Comparison of ENCODE assay signal across 12 cellular contexts in the genomic region with DNA sequence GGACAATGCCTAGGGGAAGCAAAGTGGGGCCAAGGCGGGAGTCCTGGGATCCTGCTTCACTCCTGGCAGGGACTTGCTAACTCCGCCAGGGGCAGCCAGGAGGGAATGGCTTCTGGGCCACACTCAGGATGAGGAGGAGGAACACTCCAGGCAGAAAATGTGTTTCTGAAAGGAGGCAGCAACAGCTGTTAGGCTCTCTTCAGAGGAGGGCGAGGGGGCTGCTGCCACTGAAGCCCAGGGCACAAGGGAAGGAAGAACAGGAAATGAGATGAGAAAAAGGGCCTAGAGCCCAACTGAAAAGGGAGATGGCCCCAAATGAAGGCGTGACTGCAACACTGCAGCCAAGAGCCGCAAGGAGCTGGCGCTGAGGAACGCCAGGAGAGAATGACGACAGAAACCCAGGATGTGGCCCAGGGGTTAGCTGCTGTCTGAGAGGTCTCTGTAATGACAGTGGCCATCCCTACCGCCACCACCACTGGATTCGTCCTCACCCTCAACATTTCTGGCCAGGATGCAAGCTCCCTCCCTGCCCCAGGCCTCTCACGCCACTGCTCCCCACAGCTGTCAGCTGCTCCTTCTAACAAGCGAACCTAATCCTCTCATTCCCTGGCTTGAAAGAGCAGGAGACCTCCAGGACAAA. TPM values are rescaled to one million over a fixed set of nuclear protein-coding genes. Genes with fewer than 3 reads are reported as not detected.
A peak's percentile ranks its signal among the peaks of the same experiment; 100 is the strongest.
DNase-seq lines count a peak whose midpoint lies in the region; ATAC-seq and TF ChIP-seq lines count a peak whose summit lies in the region.
"Had no signal": no experiment of that assay in that cellular context is flagged by ENCODE, and none has a peak within 500 bp of the region (broad histone marks: within the 10 kb centered on the region; RNA-seq: fewer than 3 reads in every experiment).

No MANE protein-coding gene starts in this region.

- H3K27me3 ChIP-seq in H9 (ENCODE audit: insufficient read depth, low read length) (no peaks in the 10 kb centered on the region), breast epithelium (no peaks in the 10 kb centered on the region), right atrium auricular region (no peaks in the 10 kb centered on the region), skeletal muscle tissue (ENCODE audit: control insufficient read depth in 3 of 3, insufficient read depth in 3 of 3, low read length in 3 of 3) (no peaks in the 10 kb centered on the region), PC-3 (ENCODE audit: low read length) (no peaks in the 10 kb centered on the region)

- no peak overlapping the region for H3K9ac ChIP-seq in H9 (ENCODE audit: extremely low read depth, insufficient read length, low read length)
- H3K9ac ChIP-seq in skeletal muscle tissue (ENCODE audit: low read depth in 1 of 3, low read length in 3 of 3) = peak overlapping the region in 2 of 3 donors; percentile 1 to 45
- no peak overlapping the region for H3K9ac ChIP-seq in PC-3 (ENCODE audit: low read length)

- intact Hi-C loops in breast epithelium (cut with DNase I; ENCODE audit: low total_unique reads) = no loop called here
- intact Hi-C loops in PC-3 (cut with micrococcal nuclease) = loop anchor here (10.0 kb wide), 1 partner anchor 275 kb away; no protein-coding TSS in a partner anchor

- peaks cover 26 to 34% of the 10 kb centered on the region in 2 experiments for H3K4me1 Mint-ChIP-seq in H9

- no peaks in the 10 kb centered on the region for H3K9me3 ChIP-seq in H9 (ENCODE audit: control insufficient read depth, low read depth, low read length)
- no peaks in the 10 kb centered on the region for H3K9me3 ChIP-seq in breast epithelium
- H3K9me3 ChIP-seq in right atrium auricular region = no peaks in the 10 kb centered on the region
- no peaks in the 10 kb centered on the region for H3K9me3 ChIP-seq in skeletal muscle tissue (ENCODE audit: control insufficient read depth in 3 of 3, low read length in 3 of 3)
- no peaks in the 10 kb centered on the region for H3K9me3 ChIP-seq in PC-3 (ENCODE audit: low read length)

- no TSS peak for BruUV-seq in PC-3 (replicated peaks; lab: Mats Ljungman, UMichigan)

- H4K20me1 ChIP-seq in H9 (ENCODE audit: control insufficient read depth, insufficient read depth, insufficient read length) (no peaks in the 10 kb centered on the region), PC-3 (ENCODE audit: low read length) (peaks cover 29% of the 10 kb centered on the region)

- H3K4me3 Mint-ChIP-seq in H9 = peak overlapping the region in 1 of 2 experiments; percentile 47; a peak in 2 of 5 replicates

- no peak for TF ChIP-seq POLR2A in breast epithelium (IDR thresholded peaks at IDR 0.05)

- H3K4ac ChIP-seq in H9 (ENCODE audit: low read depth, low read length) = no peak overlapping the region

- H4K5ac ChIP-seq in H9 (ENCODE audit: insufficient read length, low read depth, low read length) = no peak overlapping the region

- H2AK5ac ChIP-seq in H9 (ENCODE audit: insufficient read length, low read length) = no peak overlapping the region

- H3K23ac ChIP-seq in H9 (ENCODE audit: insufficient read length, low read depth, low read length) = no peak overlapping the region

- no peaks in the 10 kb centered on the region for H3K9me2 ChIP-seq in PC-3 (replicated peaks; ENCODE audit: low read length)

- H2BK120ac ChIP-seq in H9 (ENCODE audit: low read depth, low read length, poor library complexity, severe bottlenecking) = no peak overlapping the region

- no peak overlapping the region for H2BK20ac ChIP-seq in H9 (ENCODE audit: low read depth, low read length, poor library complexity, severe bottlenecking)

- peaks cover 4 to 36% (median 25%) of the 10 kb centered on the region in 3 experiments; a peak in 6 of 7 replicates for H3K36me3 Mint-ChIP-seq in H9 (ENCODE audit: insufficient read depth in 1 of 3, low read depth in 3 of 3)

- no CpG with 5 or more reads among the region's 12 CpGs for WGBS in H9 (ENCODE audit: extremely low coverage, insufficient read length, low lambda C conversion rate)

- peak overlapping the region; percentile 84 to 95 (median 92) for H3K27ac Mint-ChIP-seq in H9

- no peak overlapping the region for H3K56ac ChIP-seq in H9 (ENCODE audit: insufficient read length, low read depth, low read length)

- H2AFZ ChIP-seq in H9 (ENCODE audit: low read length) (no peak overlapping the region), PC-3 (ENCODE audit: low read length) (no peak overlapping the region)

- no peak overlapping the region for H2BK15ac ChIP-seq in H9 (ENCODE audit: low read depth, low read length)

- H3K14ac ChIP-seq in H9 (ENCODE audit: insufficient read depth, low read length) = no peak overlapping the region

- H3K4me2 ChIP-seq in H9 (ENCODE audit: insufficient read depth, insufficient read length, low read length) (no peak overlapping the region), PC-3 (ENCODE audit: low read length) (no peak overlapping the region)

- H3K18ac ChIP-seq in H9 (ENCODE audit: insufficient read length, low read depth, low read length) = no peak overlapping the region

- no peak overlapping the region for H2BK5ac ChIP-seq in H9 (ENCODE audit: insufficient read length, low read length)

- H3K4me3 ChIP-seq in breast epithelium (peak overlapping the region in 1 of 3 donors; percentile 32), right atrium auricular region (no peak overlapping the region), skeletal muscle tissue (ENCODE audit: low read length in 3 of 3) (peak overlapping the region in 2 of 3 donors; percentile 26 to 50), PC-3 (ENCODE audit: low read length) (no peak overlapping the region)

- H3K23me2 ChIP-seq in H9 (ENCODE audit: insufficient read length, low read depth, low read length, poor library complexity, severe bottlenecking) = no peaks in the 10 kb centered on the region

- no peaks in the 10 kb centered on the region for H3K36me3 ChIP-seq in breast epithelium
- H3K36me3 ChIP-seq in right atrium auricular region = peaks cover 14% of the 10 kb centered on the region
- peaks cover 13 to 29% (median 29%) of the 10 kb centered on the region in 3 donors for H3K36me3 ChIP-seq in skeletal muscle tissue (ENCODE audit: control insufficient read depth in 3 of 3, insufficient read depth in 3 of 3, low read length in 3 of 3)
- peaks cover 57% of the 10 kb centered on the region for H3K36me3 ChIP-seq in PC-3 (ENCODE audit: low read depth, low read length)

- H3K79me2 ChIP-seq in H9 (ENCODE audit: insufficient read depth, low read length) (peaks cover 5% of the 10 kb centered on the region), PC-3 (ENCODE audit: low read length) (peaks cover 100% of the 10 kb centered on the region)

- no peaks in the 10 kb centered on the region for H3K27me3 Mint-ChIP-seq in H9 (ENCODE audit: low read depth)
- H3K27me3 Mint-ChIP-seq: naive B cell had no signal

- H3F3A ChIP-seq in PC-3 (ENCODE audit: low read length, unreplicated experiment) = no peaks in the 10 kb centered on the region

- H3K4me1 ChIP-seq in H9 (ENCODE audit: insufficient read depth, low read length) = no peaks in the 10 kb centered on the region
- H3K4me1 ChIP-seq in breast epithelium = peaks cover 0 to 7% of the 10 kb centered on the region in 2 donors
- peaks cover 0 to 21% of the 10 kb centered on the region in 2 donors for H3K4me1 ChIP-seq in right atrium auricular region
- peaks cover 25 to 43% (median 28%) of the 10 kb centered on the region in 3 donors for H3K4me1 ChIP-seq in skeletal muscle tissue (ENCODE audit: control insufficient read depth in 3 of 3, insufficient read depth in 3 of 3, low read length in 3 of 3)
- peaks cover under 1% of the 10 kb centered on the region for H3K4me1 ChIP-seq in PC-3 (ENCODE audit: insufficient read depth, low read length)

- H3K79me1 ChIP-seq in H9 (ENCODE audit: insufficient read depth, low read depth, low read length, poor library complexity, severe bottlenecking) = no peaks in the 10 kb centered on the region

- no peak overlapping the region for H4K91ac ChIP-seq in H9 (ENCODE audit: insufficient read length, low read depth, low read length)

- H3T11ph ChIP-seq in H9 (ENCODE audit: low read length) = no peak overlapping the region

- no peak overlapping the region for H4K8ac ChIP-seq in H9 (replicated peaks; ENCODE audit: insufficient read length, low read depth, low read length)

- no peak for ATAC-seq in HG03457 (IDR thresholded peaks at IDR 0.05; ENCODE audit: unreplicated experiment)
- no peak for ATAC-seq in PC-3

- DNase-seq in H9 = peak; percentile 54
- DNase-seq in breast epithelium (ENCODE audit: low spot score in 2 of 2) = peak in 1 of 2 donors; percentile 34
- no peak for DNase-seq in right atrium auricular region (ENCODE audit: low spot score)
- no peak for DNase-seq in PC-3
- no peak for DNase-seq in NCI-H1694 treated with DMSO at 0.1 percent for 48 hours (lab: John Stamatoyannopoulos, UW)
- DNase-seq in NCI-H226 = no peak
- DNase-seq: activated T-cell treated with anti-CD3 and anti-CD28 coated beads for 4 hours, naive B cell, NCI-H187 treated with DMSO at 0.1 percent for 48 hours had no signal

- no peak overlapping the region for H3K27ac ChIP-seq in H9 (ENCODE audit: insufficient read length, low read depth, low read length)
- H3K27ac ChIP-seq in breast epithelium = peak overlapping the region; percentile 66 to 78
- peak overlapping the region; percentile 18 to 40 for H3K27ac ChIP-seq in right atrium auricular region
- H3K27ac ChIP-seq in skeletal muscle tissue (ENCODE audit: low read depth, low read length) = peak overlapping the region; percentile 57
- no peak overlapping the region for H3K27ac ChIP-seq in PC-3 (ENCODE audit: low read length)

- H2BK12ac ChIP-seq in H9 (ENCODE audit: insufficient read length, low read depth, low read length) = no peak overlapping the region

- CTCF ChIA-PET in PC-3 (lab: Charles Lee) = no interaction called here

- H3K9me3 Mint-ChIP-seq in H9 = no peaks in the 10 kb centered on the region
- H3K9me3 Mint-ChIP-seq: naive B cell had no signal

- POLR2A ChIA-PET in PC-3 (lab: Charles Lee; ENCODE audit: unreplicated experiment) = no interaction called here

- TF ChIP-seq CTCF in H9 (conservative IDR thresholded peaks at IDR 0.05) = no peak
- TF ChIP-seq CTCF in breast epithelium (IDR thresholded peaks at IDR 0.05) = no peak
- TF ChIP-seq CTCF in right atrium auricular region (IDR thresholded peaks at IDR 0.05) = no peak
- TF ChIP-seq CTCF in PC-3 (conservative IDR thresholded peaks at IDR 0.05; ENCODE audit: low read depth, low read length) = no peak

RNA-seq across cellular contexts. Expression of a gene that starts 15.8 kb away (rescaled TPM):
- total RNA-seq in H9 (2021) (209 and 216 TPM in 2 replicates), breast epithelium (100 to 1,000 TPM; 157 to 206 (median 162) TPM), right atrium auricular region (100 to 1,000 TPM; 178 to 207 TPM), skeletal muscle tissue (215 TPM), PC-3 (2014; rRNA removed) (314 and 372 TPM in 2 replicates)

RNA-seq across cellular contexts. Expression of a gene that starts 50.8 kb away (rescaled TPM):
- total RNA-seq in H9 (2021) (1.2 and 1.5 TPM in 2 replicates), breast epithelium (1 to 10 TPM in 2 of 3 donors, not detected in 1; 2.6 to 2.9 TPM), right atrium auricular region (not detected), skeletal muscle tissue (not detected), PC-3 (2014; rRNA removed) (not detected in 2 replicates)
- total RNA-seq: epithelial cell of proximal tubule had no signal

Comparison
In these comparisons a context has a peak if more than half of its experiments do, and no peak if none do; other contexts are left out.
1. H3K27ac ChIP-seq: peak in breast epithelium (2 of 2), right atrium auricular region (2 of 2) and skeletal muscle tissue (single experiment); none in H9 (single experiment) and PC-3 (single experiment).
2. H3K9ac ChIP-seq: peak in skeletal muscle tissue (2 of 3); none in H9 (single experiment) and PC-3 (single experiment).
3. H3K4me3 ChIP-seq: peak in skeletal muscle tissue (2 of 3); none in right atrium auricular region (0 of 2) and PC-3 (single experiment).